ENCODE assay signal across 10 cellular contexts in the genomic region with DNA sequence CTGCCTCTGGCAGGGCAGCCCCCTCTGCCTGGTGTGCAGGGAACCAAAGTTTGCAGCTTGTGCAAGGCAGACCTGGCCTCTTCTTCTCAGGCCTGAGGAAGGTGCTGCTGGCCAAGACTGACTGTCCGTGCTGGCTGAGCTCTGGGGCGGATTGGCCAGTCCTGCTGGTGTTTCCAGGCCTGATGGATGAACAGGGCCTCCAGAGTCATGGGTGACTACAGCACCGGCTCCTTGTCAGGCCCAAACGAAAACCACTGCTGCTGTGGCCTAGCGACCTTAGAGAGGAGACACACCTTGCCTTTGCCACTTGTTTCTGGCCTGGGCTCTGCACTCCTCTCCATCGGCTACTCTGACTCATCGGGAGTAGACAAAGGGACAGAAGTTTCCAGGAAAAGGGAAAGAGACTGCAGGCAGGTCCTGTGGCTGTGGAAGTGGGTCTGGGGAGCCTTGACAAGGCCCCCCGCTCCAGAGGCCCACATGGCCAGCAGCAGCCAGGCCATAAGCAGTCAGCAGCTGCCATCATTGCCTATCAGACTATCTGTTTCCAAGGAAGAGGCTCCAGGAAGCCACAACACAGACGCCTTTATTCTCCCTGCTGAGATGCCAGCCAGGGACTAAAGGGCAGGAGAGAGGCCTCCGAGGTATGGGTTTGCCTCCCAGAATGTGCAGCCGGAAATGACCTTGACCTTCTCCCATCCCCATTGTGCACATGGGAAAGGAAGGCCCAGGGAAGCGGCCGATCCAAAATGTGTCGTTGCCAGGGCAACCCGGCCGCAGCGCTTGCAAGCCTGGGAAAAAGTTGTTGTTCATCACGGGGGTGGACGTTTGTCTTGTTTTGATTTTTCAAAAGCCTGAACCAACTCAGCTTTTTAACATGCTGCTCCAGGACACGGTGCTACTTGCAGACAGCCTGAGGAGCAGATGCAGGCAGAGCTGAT.
DNase-seq lines count a peak whose midpoint lies in the region; ATAC-seq and TF ChIP-seq lines count a peak whose summit lies in the region.
"Had no signal": no experiment of that assay in that cellular context is flagged by ENCODE, and none has a peak within 500 bp of the region (broad histone marks: within the 10 kb centered on the region; RNA-seq: fewer than 3 reads in every experiment).

No MANE protein-coding gene starts in this region.

- POLR2A ChIA-PET in activated CD4-positive, alpha-beta T cell treated with anti-CD3 and anti-CD28 coated beads, Interleukin-2, amount 10 ng/mL, durations not matched to agents 7 days and 5 days (lab: Charles Lee): no interaction called here

- no peak overlapping the region for H3K4me3 Mint-ChIP-seq in activated CD4-positive, alpha-beta T cell treated with anti-CD3 and anti-CD28 coated beads, Interleukin-2, amount 10 ng/mL, durations not matched to agents 7 days and 5 days

- TF ChIP-seq CTCF in brain microvascular endothelial cell (IDR thresholded peaks at IDR 0.05; ENCODE audit: low read depth, low read length, missing control alignments): no peak
- TF ChIP-seq CTCF in right atrium auricular region (IDR thresholded peaks at IDR 0.05): no peak

- H3K27ac ChIP-seq in brain microvascular endothelial cell: peak overlapping the region; percentile 86
- H3K27ac ChIP-seq in right atrium auricular region: peak overlapping the region; percentile 73 to 76

- no peak for ATAC-seq in activated CD4-positive, CD25-positive, alpha-beta regulatory T cell treated with anti-CD3 and anti-CD28 coated beads, Interleukin-2, amount 50 U/mL, for 24 hours

- DNase-seq in COLO829 (ENCODE audit: low spot score) (peak; percentile 92), brain microvascular endothelial cell (peak; percentile 89), right atrium auricular region (ENCODE audit: low spot score) (peak; percentile 82), putamen (ENCODE audit: low spot score) (peak; percentile 28), NCI-H82 treated with DMSO at 0.1 percent for 48 hours (lab: John Stamatoyannopoulos, UW; ENCODE audit: unreplicated experiment) (no peak), NCI-H345 treated with DMSO at 0.1 percent for 48 hours (lab: John Stamatoyannopoulos, UW; ENCODE audit: unreplicated experiment) (no peak)
- DNase-seq in activated CD4-positive, alpha-beta T cell treated with anti-CD3 and anti-CD28 coated beads, Interleukin-2, amount 10 ng/mL, durations not matched to agents 7 days and 5 days: no peak
- DNase-seq: activated CD4-positive, alpha-beta T cell treated with anti-CD3 and anti-CD28 coated beads, Interleukin-2, amount 50 U/mL, for 1 hour; NCI-H510A had no signal

- H3K4me1 Mint-ChIP-seq in activated CD4-positive, alpha-beta T cell treated with anti-CD3 and anti-CD28 coated beads, Interleukin-2, amount 10 ng/mL, durations not matched to agents 7 days and 5 days: peaks cover 9% of the 10 kb centered on the region

- no peak overlapping the region for H3K27ac Mint-ChIP-seq in activated CD4-positive, alpha-beta T cell treated with anti-CD3 and anti-CD28 coated beads, Interleukin-2, amount 10 ng/mL, durations not matched to agents 7 days and 5 days

- peaks cover 8% of the 10 kb centered on the region for H3K27me3 Mint-ChIP-seq in activated CD4-positive, alpha-beta T cell treated with anti-CD3 and anti-CD28 coated beads, Interleukin-2, amount 10 ng/mL, durations not matched to agents 7 days and 5 days

- H3K4me3 ChIP-seq in brain microvascular endothelial cell (ENCODE audit: low read depth, low read length) (no peak overlapping the region), right atrium auricular region (no peak overlapping the region)

- H3K36me3 ChIP-seq in brain microvascular endothelial cell (replicated peaks) (no peaks in the 10 kb centered on the region), right atrium auricular region (no peaks in the 10 kb centered on the region)

- no peaks in the 10 kb centered on the region for H3K9me3 ChIP-seq in right atrium auricular region

- CTCF ChIA-PET in activated CD4-positive, alpha-beta T cell treated with anti-CD3 and anti-CD28 coated beads, Interleukin-2, amount 10 ng/mL, durations not matched to agents 7 days and 5 days (lab: Charles Lee): interaction anchor here (0.6 to 5.3 kb wide), 9 partner anchors 9 to 165 kb away, joined by 3 to 43 read pairs (median 4); no protein-coding TSS in a partner anchor

- no peaks in the 10 kb centered on the region for H3K36me3 Mint-ChIP-seq in activated CD4-positive, alpha-beta T cell treated with anti-CD3 and anti-CD28 coated beads, Interleukin-2, amount 10 ng/mL, durations not matched to agents 7 days and 5 days (ENCODE audit: low read depth)

- H3K9me3 Mint-ChIP-seq in activated CD4-positive, alpha-beta T cell treated with anti-CD3 and anti-CD28 coated beads, Interleukin-2, amount 10 ng/mL, durations not matched to agents 7 days and 5 days: no peaks in the 10 kb centered on the region

- in situ Hi-C loops in brain microvascular endothelial cell (cut with HindIII; ENCODE audit: low pct_ligation_motif_present, low sequenced_read_pairs): no loop called here

- H3K4me1 ChIP-seq in right atrium auricular region: peaks cover 0 to 40% of the 10 kb centered on the region in 2 donors

- H3K27me3 ChIP-seq in brain microvascular endothelial cell (replicated peaks) (no peaks in the 10 kb centered on the region), right atrium auricular region (no peaks in the 10 kb centered on the region)

Comparison
In these comparisons a context has a peak if more than half of its experiments do, and no peak if none do; other contexts are left out.
1. DNase-seq: peak in COLO829 (single experiment), brain microvascular endothelial cell (single experiment), right atrium auricular region (single experiment) and putamen (single experiment); none in NCI-H82 treated with DMSO at 0.1 percent for 48 hours (single experiment), NCI-H345 treated with DMSO at 0.1 percent for 48 hours (single experiment) and activated CD4-positive, alpha-beta T cell treated with anti-CD3 and anti-CD28 coated beads, Interleukin-2, amount 10 ng/mL, durations not matched to agents 7 days and 5 days (single experiment).